35 cellular contexts compared by ENCODE assay signal in the genomic region with DNA sequence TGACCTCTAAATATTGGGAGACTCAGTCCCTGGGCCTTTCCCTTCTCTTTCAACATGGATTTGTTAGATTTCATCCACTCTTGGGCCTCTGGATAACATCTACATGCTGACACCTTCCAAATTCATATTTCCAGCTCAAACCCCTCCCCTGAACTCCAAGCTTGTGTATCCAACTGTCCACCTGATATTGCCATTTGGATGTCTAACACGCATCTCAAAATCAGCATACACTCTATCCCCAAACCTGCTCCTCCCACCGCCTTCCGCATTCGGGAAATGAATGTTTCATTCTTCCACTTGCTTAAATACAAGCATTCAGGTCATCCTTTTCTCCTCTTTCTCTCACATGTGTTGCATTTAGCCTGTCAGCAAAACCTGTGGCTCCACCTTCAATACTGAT.
"Had no signal": no experiment of that assay in that cellular context is flagged by ENCODE, and none has a peak within 500 bp of the region (broad histone marks: within the 10 kb centered on the region; RNA-seq: fewer than 3 reads in every experiment).

No MANE protein-coding gene starts in this region.

- DNase-seq: Karpas-422, Kasumi-1, MG63, MM.1S, MV-4-11, NCI-H1048, NCI-H1092, NCI-H1092 treated with DMSO at 0.1 percent for 48 hours, NCI-H1105, NCI-H1105 treated with DMSO at 0.1 percent for 48 hours, NCI-H1417, NCI-H1417 treated with DMSO at 0.1 percent for 48 hours, NCI-H1436, NCI-H1436 treated with DMSO at 0.1 percent for 48 hours, NCI-H146, NCI-H1694, NCI-H1694 treated with DMSO at 0.1 percent for 48 hours, NCI-H187, NCI-H187 treated with DMSO at 0.1 percent for 48 hours, NCI-H1930, NCI-H2029, NCI-H2029 treated with DMSO at 0.1 percent for 48 hours, NCI-H2081, NCI-H2081 treated with DMSO at 0.1 percent for 48 hours, NCI-H2107, NCI-H2171, NCI-H2171 treated with DMSO at 0.1 percent for 48 hours, NCI-H2227 treated with DMSO at 0.1 percent for 48 hours, NCI-H226, NCI-H345, NCI-H446, NCI-H446 treated with DMSO at 0.1 percent for 48 hours, NCI-H510A, NCI-H510A treated with DMSO at 0.1 percent for 48 hours, NCI-H524 had no signal

- H3K36me3 ChIP-seq: MG63 had no signal

- H3K4me3 ChIP-seq: MG63 had no signal
